1 cellular context compared by ENCODE assay signal in the genomic region with DNA sequence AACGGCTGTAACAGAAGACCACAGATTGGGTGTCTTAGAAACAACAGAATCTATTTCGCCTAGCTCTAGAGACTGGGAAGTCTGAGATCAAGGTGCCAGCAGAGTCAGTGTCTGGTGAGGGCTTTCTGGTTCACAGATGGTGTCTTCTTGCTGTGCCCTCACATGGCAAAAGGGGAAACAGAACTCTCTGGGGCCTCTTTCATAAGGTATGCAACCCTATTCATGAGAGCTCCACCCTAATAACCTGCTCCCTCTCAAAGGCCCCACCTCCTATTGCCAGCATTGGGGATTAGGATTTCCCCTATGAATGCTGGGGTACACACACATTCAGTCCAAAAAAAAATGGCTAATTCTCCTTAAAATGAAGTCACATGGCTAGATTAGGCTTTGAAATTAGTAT.
TF ChIP-seq lines count a peak whose summit lies in the region.

No MANE protein-coding gene starts in this region.

TF ChIP-seq in K562, 482 proteins besides CTCF, POLR2A, EP300 and RAD21:
- TF ChIP-seq ELF4 (CRISPR knock-in tag; IDR thresholded peaks at IDR 0.05) (no peak), BRF1 (IDR thresholded peaks at IDR 0.05; ENCODE audit: borderline replicate concordance, extremely low read depth, insufficient read length) (no peak), ZNF561 (CRISPR knock-in tag; conservative IDR thresholded peaks at IDR 0.05) (no peak), GATAD2B (IDR thresholded peaks at IDR 0.05; ENCODE audit: borderline replicate concordance) (no peak), U2AF2 (optimal IDR thresholded peaks at IDR 0.05; ENCODE audit: low read depth, low read length) (no peak), NFXL1 (CRISPR knock-in tag; IDR thresholded peaks at IDR 0.05) (no peak), KDM5B (IDR thresholded peaks at IDR 0.05; ENCODE audit: insufficient replicate concordance, low read depth, low read length) (no peak), ZNF445 (CRISPR knock-in tag; IDR thresholded peaks at IDR 0.05; ENCODE audit: low read depth) (no peak), TCF3 (CRISPR knock-in tag; IDR thresholded peaks at IDR 0.05) (no peak), SNIP1 (IDR thresholded peaks at IDR 0.05; ENCODE audit: low read depth) (no peak), ZNF134 (CRISPR knock-in tag; conservative IDR thresholded peaks at IDR 0.05) (no peak), ZNF165 (CRISPR knock-in tag; IDR thresholded peaks at IDR 0.05; ENCODE audit: borderline replicate concordance) (no peak), ID3 (CRISPR knock-in tag; IDR thresholded peaks at IDR 0.05) (no peak), ID3 (tag; IDR thresholded peaks at IDR 0.05) (no peak)
- TF ChIP-seq, protein P1, sequence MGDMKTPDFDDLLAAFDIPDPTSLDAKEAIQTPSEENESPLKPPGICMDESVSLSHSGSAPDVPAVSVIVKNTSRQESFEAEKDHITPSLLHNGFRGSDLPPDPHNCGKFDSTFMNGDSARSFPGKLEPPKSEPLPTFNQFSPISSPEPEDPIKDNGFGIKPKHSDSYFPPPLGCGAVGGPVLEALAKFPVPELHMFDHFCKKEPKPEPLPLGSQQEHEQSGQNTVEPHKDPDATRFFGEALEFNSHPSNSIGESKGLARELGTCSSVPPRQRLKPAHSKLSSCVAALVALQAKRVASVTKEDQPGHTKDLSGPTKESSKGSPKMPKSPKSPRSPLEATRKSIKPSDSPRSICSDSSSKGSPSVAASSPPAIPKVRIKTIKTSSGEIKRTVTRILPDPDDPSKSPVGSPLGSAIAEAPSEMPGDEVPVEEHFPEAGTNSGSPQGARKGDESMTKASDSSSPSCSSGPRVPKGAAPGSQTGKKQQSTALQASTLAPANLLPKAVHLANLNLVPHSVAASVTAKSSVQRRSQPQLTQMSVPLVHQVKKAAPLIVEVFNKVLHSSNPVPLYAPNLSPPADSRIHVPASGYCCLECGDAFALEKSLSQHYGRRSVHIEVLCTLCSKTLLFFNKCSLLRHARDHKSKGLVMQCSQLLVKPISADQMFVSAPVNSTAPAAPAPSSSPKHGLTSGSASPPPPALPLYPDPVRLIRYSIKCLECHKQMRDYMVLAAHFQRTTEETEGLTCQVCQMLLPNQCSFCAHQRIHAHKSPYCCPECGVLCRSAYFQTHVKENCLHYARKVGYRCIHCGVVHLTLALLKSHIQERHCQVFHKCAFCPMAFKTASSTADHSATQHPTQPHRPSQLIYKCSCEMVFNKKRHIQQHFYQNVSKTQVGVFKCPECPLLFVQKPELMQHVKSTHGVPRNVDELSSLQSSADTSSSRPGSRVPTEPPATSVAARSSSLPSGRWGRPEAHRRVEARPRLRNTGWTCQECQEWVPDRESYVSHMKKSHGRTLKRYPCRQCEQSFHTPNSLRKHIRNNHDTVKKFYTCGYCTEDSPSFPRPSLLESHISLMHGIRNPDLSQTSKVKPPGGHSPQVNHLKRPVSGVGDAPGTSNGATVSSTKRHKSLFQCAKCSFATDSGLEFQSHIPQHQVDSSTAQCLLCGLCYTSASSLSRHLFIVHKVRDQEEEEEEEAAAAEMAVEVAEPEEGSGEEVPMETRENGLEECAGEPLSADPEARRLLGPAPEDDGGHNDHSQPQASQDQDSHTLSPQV (IDR thresholded peaks at IDR 0.05): no peak
- TF ChIP-seq, protein P2, sequence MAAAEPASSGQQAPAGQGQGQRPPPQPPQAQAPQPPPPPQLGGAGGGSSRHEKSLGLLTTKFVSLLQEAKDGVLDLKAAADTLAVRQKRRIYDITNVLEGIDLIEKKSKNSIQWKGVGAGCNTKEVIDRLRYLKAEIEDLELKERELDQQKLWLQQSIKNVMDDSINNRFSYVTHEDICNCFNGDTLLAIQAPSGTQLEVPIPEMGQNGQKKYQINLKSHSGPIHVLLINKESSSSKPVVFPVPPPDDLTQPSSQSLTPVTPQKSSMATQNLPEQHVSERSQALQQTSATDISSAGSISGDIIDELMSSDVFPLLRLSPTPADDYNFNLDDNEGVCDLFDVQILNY (CRISPR knock-in tag; IDR thresholded peaks at IDR 0.05): no peak
TF ChIP-seq in K562: peak in this region for 0.
